8 cellular contexts compared by ENCODE assay signal in genomic region chr5:157820593-157821252, GRCh38. TPM values are rescaled to one million over a fixed set of nuclear protein-coding genes. Genes with fewer than 3 reads are reported as not detected.
DNase-seq lines count a peak whose midpoint lies in the region; ATAC-seq and TF ChIP-seq lines count a peak whose summit lies in the region.

No MANE protein-coding gene starts in this region.

- H3K27ac ChIP-seq in HEK293 (ENCODE audit: extremely low read depth, low read depth, low read length) = peak overlapping the region; percentile 7; the same call in 1 of the 2 replicates
- H3K27ac ChIP-seq in osteoblast (ENCODE audit: low read depth, low read length) = no peak overlapping the region

- H3K36me3 ChIP-seq in Caco-2 (ENCODE audit: control insufficient read depth, insufficient read depth, low read length) (no peaks in the 10 kb centered on the region; the same call in 1 of the 2 replicates), HEK293 (ENCODE audit: control insufficient read depth in 2 of 2, insufficient read depth in 1 of 2, low read length in 2 of 2) (peaks cover under 1 to 8% of the 10 kb centered on the region in 2 experiments; a peak in 2 of 3 replicates), osteoblast (ENCODE audit: insufficient read depth, low read length) (no peaks in the 10 kb centered on the region)

- POLR2A ChIA-PET in Caco-2 (lab: Charles Lee) (no interaction called here), HEK293 (lab: Yijun Ruan, JAX) (no interaction called here)

- H3K4me3 ChIP-seq in Caco-2 (ENCODE audit: low read depth, low read length) = no peak overlapping the region
- no peak overlapping the region for H3K4me3 ChIP-seq in HEK293 (ENCODE audit: low read depth, low read length)
- no peak overlapping the region for H3K4me3 ChIP-seq in epithelial cell of proximal tubule (ENCODE audit: low read depth, low read length)
- H3K4me3 ChIP-seq in osteoblast (ENCODE audit: insufficient read depth, low read length) = no peak overlapping the region

- intact Hi-C loops in Caco-2 (cut with micrococcal nuclease; ENCODE audit: unreplicated experiment) = loop anchor here (1.0 kb wide), 3 partner anchors 98 to 175 kb away; no protein-coding TSS in a partner anchor

- ATAC-seq in HG02885 (IDR thresholded peaks at IDR 0.05; ENCODE audit: poor library complexity, unreplicated experiment) = no peak
- no peak for ATAC-seq in GM18868 (IDR thresholded peaks at IDR 0.05; ENCODE audit: unreplicated experiment)
- ATAC-seq in HG03354 (IDR thresholded peaks at IDR 0.05; ENCODE audit: poor library complexity, severe bottlenecking, unreplicated experiment) = no peak

- no peaks in the 10 kb centered on the region for H3K27me3 Mint-ChIP-seq in Caco-2 (ENCODE audit: insufficient read depth, unreplicated experiment)

- H3K27ac Mint-ChIP-seq in Caco-2 (ENCODE audit: unreplicated experiment) = peak overlapping the region; percentile 25

- DNase-seq in Caco-2 (peak in 1 of 2 experiments; percentile 54), RPMI8226 (peak; percentile 57), epithelial cell of proximal tubule (ENCODE audit: low read depth) (no peak), osteoblast (ENCODE audit: insufficient read length, low spot score, missing footprints) (no peak)

- peaks cover 79% of the 10 kb centered on the region for H3K79me2 ChIP-seq in osteoblast (ENCODE audit: insufficient read depth, low read length)

- H2AFZ ChIP-seq in osteoblast (ENCODE audit: low read length) = no peak overlapping the region

- no peak overlapping the region for H3K4me3 Mint-ChIP-seq in Caco-2 (ENCODE audit: unreplicated experiment)

- H3K27me3 ChIP-seq in Caco-2 (replicated peaks; ENCODE audit: control insufficient read depth, insufficient read depth, low read length) (no peaks in the 10 kb centered on the region), osteoblast (ENCODE audit: insufficient read depth, low read length) (no peaks in the 10 kb centered on the region)

- peaks cover 9% of the 10 kb centered on the region for H3K9me3 Mint-ChIP-seq in Caco-2 (ENCODE audit: unreplicated experiment)

- peaks cover 24% of the 10 kb centered on the region for H3K4me1 ChIP-seq in Caco-2
- H3K4me1 ChIP-seq in HEK293 (ENCODE audit: control insufficient read depth, insufficient read depth, low read length) = peaks cover 9% of the 10 kb centered on the region
- peaks cover 6% of the 10 kb centered on the region for H3K4me1 ChIP-seq in osteoblast (ENCODE audit: insufficient read depth, low read length)

- BruUV-seq in Caco-2 (replicated peaks; lab: Mats Ljungman, UMichigan) = no TSS peak

- CTCF ChIA-PET in Caco-2 (lab: Charles Lee) = interaction anchor here (1.0 kb wide), 1 partner anchor 128 kb away, joined by 3 read pairs; no protein-coding TSS in a partner anchor
- CTCF ChIA-PET in HEK293 (lab: Yijun Ruan, JAX) = interaction anchor here (0.6 to 4.3 kb wide), 12 partner anchors 9 to 1286 kb away, joined by 3 to 42 read pairs (median 4); partner anchors contain the start of gene LSM11

- H3K9me3 ChIP-seq in Caco-2 (no peaks in the 10 kb centered on the region), HEK293 (ENCODE audit: control insufficient read depth, insufficient read depth, low read depth, low read length) (no peaks in the 10 kb centered on the region), osteoblast (ENCODE audit: low read depth, low read length) (no peaks in the 10 kb centered on the region)

- peaks cover 13% of the 10 kb centered on the region for H3K36me3 Mint-ChIP-seq in Caco-2 (ENCODE audit: insufficient read depth, unreplicated experiment)

- H3K4me1 Mint-ChIP-seq in Caco-2 (ENCODE audit: low read depth, unreplicated experiment) = peaks cover 17% of the 10 kb centered on the region

- H3K4me2 ChIP-seq in osteoblast (ENCODE audit: insufficient read depth, low read length) = peak overlapping the region; percentile 10

- TF ChIP-seq CTCF in Caco-2 (IDR thresholded peaks at IDR 0.05; ENCODE audit: insufficient read depth in 1 of 2, low read depth in 1 of 2, low read length in 1 of 2, severe bottlenecking in 1 of 2, unreplicated experiment in 1 of 2) (peak; percentile 54 to 56), HEK293 (tag by site-specific recombination; IDR thresholded peaks at IDR 0.05) (no peak), epithelial cell of proximal tubule (conservative IDR thresholded peaks at IDR 0.05; ENCODE audit: low read depth, low read length) (peak; percentile 64), osteoblast (IDR thresholded peaks at IDR 0.05; ENCODE audit: extremely low read depth, low read depth, low read length) (peak; percentile 63)

- peaks cover 86% of the 10 kb centered on the region for H4K20me1 ChIP-seq in osteoblast (ENCODE audit: insufficient read depth, low read length)

TF ChIP-seq in HEK293, 187 proteins besides CTCF, POLR2A, EP300 and RAD21:
- TF ChIP-seq ZNF776 (tag by site-specific recombination; IDR thresholded peaks at IDR 0.05; ENCODE audit: borderline replicate concordance) = no peak
- 0 out of 2 replicates have a peak, but pooled peaks have one; percentile 20 for TF ChIP-seq KLF10 (tag by site-specific recombination; IDR thresholded peaks at IDR 0.05)
- peak; percentile 73 for TF ChIP-seq PRDM6 (tag by site-specific recombination; IDR thresholded peaks at IDR 0.05)
- no peak for TF ChIP-seq ZNF677 (tag by site-specific recombination; IDR thresholded peaks at IDR 0.05)
- 0 out of 2 replicates have a peak, but pooled peaks have one; percentile 14 for TF ChIP-seq PRDM4 (tag by site-specific recombination; IDR thresholded peaks at IDR 0.05)
- TF ChIP-seq ZNF654 (tag by site-specific recombination; IDR thresholded peaks at IDR 0.05; ENCODE audit: low read depth) = peak; percentile 39
TF ChIP-seq in HEK293: peak in this region for 4.

RNA-seq across cellular contexts. Expression of gene CLINT1, which starts 38.2 kb away (rescaled TPM):
- 85.4 and 88.7 TPM in 2 replicates for total RNA-seq in Caco-2 (2022)
- 39.2 and 55.1 TPM in 2 replicates for total RNA-seq in epithelial cell of proximal tubule
- 85.4 and 85.5 TPM in 2 replicates for total RNA-seq in osteoblast
